19 cellular contexts compared by ENCODE assay signal in the genomic region with DNA sequence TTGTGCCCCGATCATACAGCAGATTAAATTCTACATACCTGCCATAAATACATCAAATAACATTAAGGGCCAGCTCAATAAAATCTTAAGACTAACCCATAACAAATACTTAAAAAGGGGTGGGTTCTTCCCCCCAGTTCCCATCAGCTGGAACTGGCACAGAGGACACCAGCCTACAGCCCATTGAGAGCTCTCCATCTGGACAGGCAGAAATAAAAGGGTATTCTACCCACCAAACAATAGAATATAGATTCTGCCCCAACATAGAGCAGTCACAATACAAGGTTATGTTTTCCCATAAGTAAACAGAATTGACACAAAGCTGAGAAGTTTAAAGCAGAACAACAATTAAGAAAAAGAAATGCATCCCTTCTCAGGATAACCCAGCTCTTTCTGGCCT. TPM values are rescaled to one million over a fixed set of nuclear protein-coding genes. Genes with fewer than 3 reads are reported as not detected.
DNase-seq lines count a peak whose midpoint lies in the region; ATAC-seq, FAIRE-seq and TF ChIP-seq lines count a peak whose summit lies in the region.
"Had no signal": no experiment of that assay in that cellular context is flagged by ENCODE, and none has a peak within 500 bp of the region (broad histone marks: within the 10 kb centered on the region; RNA-seq: fewer than 3 reads in every experiment).

No MANE protein-coding gene starts in this region.

- no peak for DNase-seq in activated naive CD8-positive, alpha-beta T cell treated with anti-CD3 and anti-CD28 coated beads for 36 hours
- DNase-seq in inferior parietal cortex (ENCODE audit: extremely low spot score) (peak; percentile 58), DMS53 (lab: John Stamatoyannopoulos, UW) (no peak), HepG2 (ENCODE audit: low spot score) (no peak)
- DNase-seq in stimulated activated CD4-positive, alpha-beta T cell treated with anti-CD3 and anti-CD28 coated beads, Interleukin-4, amount 100 ng/mL, for 24 hours = no peak
- DNase-seq: Caco-2, H7, NCI-H1048, NCI-H1436 treated with DMSO at 0.1 percent for 48 hours, NCI-H2029 treated with DMSO at 0.1 percent for 48 hours, NCI-H510A treated with DMSO at 0.1 percent for 48 hours, NCI-H82 had no signal

- ATAC-seq in HepG2 = no peak
- ATAC-seq: A549, Panc1, Right ventricle myocardium inferior had no signal

- no peak for TF ChIP-seq POLR2A in HepG2 (IDR thresholded peaks at IDR 0.05; ENCODE audit: insufficient read depth in 1 of 2, low read depth in 2 of 2, low read length in 2 of 2)

- H3K4me3 Mint-ChIP-seq in activated naive CD8-positive, alpha-beta T cell = no peak overlapping the region
- no peak overlapping the region for H3K4me3 Mint-ChIP-seq in activated naive CD8-positive, alpha-beta T cell treated with anti-CD3 and anti-CD28 coated beads for 36 hours

- WGBS in HepG2 (ENCODE audit: low lambda C conversion rate) = 94% methylated on average over 1 of the region's 1 CpG

- intact Hi-C loops in HepG2 (cut with micrococcal nuclease; ENCODE audit: unreplicated experiment) = no loop called here

- H3K4me1 Mint-ChIP-seq in activated naive CD8-positive, alpha-beta T cell (ENCODE audit: low read depth) = peaks cover 23% of the 10 kb centered on the region
- H3K4me1 Mint-ChIP-seq in activated naive CD8-positive, alpha-beta T cell treated with anti-CD3 and anti-CD28 coated beads for 36 hours = peaks cover 27% of the 10 kb centered on the region

- H2AFZ ChIP-seq in HepG2 (ENCODE audit: low read length) = no peak overlapping the region

- CTCF ChIA-PET in HepG2 (lab: Yijun Ruan, JAX; ENCODE audit: low intra/inter-chr PET ratio, low total read pairs) = no interaction called here

- H3K4me1 ChIP-seq in HepG2 (ENCODE audit: insufficient read depth, low read length) = no peaks in the 10 kb centered on the region

- H3K27ac ChIP-seq in angular gyrus (ENCODE audit: low read depth, low read length) (peak overlapping the region; percentile 88), temporal lobe (ENCODE audit: low read depth, low read length) (peak overlapping the region; percentile 93), HepG2 (ENCODE audit: extremely low read length, insufficient read depth, low read length) (no peak overlapping the region)
- H3K27ac ChIP-seq: A549, KMS-11 had no signal

- no peak overlapping the region for H3K9ac ChIP-seq in HepG2 (ENCODE audit: insufficient read depth, low read depth, low read length)
- H3K9ac ChIP-seq: KMS-11 had no signal

- H3K27ac Mint-ChIP-seq in activated naive CD8-positive, alpha-beta T cell = peak overlapping the region; percentile 34
- H3K27ac Mint-ChIP-seq in activated naive CD8-positive, alpha-beta T cell treated with anti-CD3 and anti-CD28 coated beads for 36 hours = no peak overlapping the region

- in situ Hi-C loops in HepG2 (cut with HindIII; ENCODE audit: extremely low pct_ligation_motif_present, low pct_unique_long_range_greater_than_20kb) = no loop called here

- no peak for TF ChIP-seq RAD21 in HepG2 (CRISPR knock-in tag; IDR thresholded peaks at IDR 0.05)

- peaks cover 8 to 57% of the 10 kb centered on the region in 2 experiments for H3K36me3 ChIP-seq in HepG2 (replicated peaks in 1 of 2; ENCODE audit: control insufficient read depth in 1 of 2, insufficient read depth in 2 of 2, low read length in 2 of 2)

- POLR2A ChIA-PET in HepG2 (lab: Yijun Ruan, JAX) = interaction anchor here (1.4 kb wide), 1 partner anchor 12 kb away, joined by 5 read pairs; a partner anchor contains a TSS

- H3K27me3 ChIP-seq in HepG2 (ENCODE audit: control insufficient read depth in 1 of 2, insufficient read depth in 2 of 2, low read length in 2 of 2) = no peaks in the 10 kb centered on the region

- peaks cover 17% of the 10 kb centered on the region for H3K36me3 Mint-ChIP-seq in activated naive CD8-positive, alpha-beta T cell
- peaks cover 47% of the 10 kb centered on the region for H3K36me3 Mint-ChIP-seq in activated naive CD8-positive, alpha-beta T cell treated with anti-CD3 and anti-CD28 coated beads for 36 hours

- TF ChIP-seq EP300 in HepG2 (IDR thresholded peaks at IDR 0.05; ENCODE audit: low read depth in 2 of 2, low read length in 2 of 2) = no peak
- no peak for TF ChIP-seq EP300 in HepG2 (CRISPR knock-in tag; IDR thresholded peaks at IDR 0.05; ENCODE audit: borderline replicate concordance)

- no peak for TF ChIP-seq CTCF in HepG2 (CRISPR knock-in tag; IDR thresholded peaks at IDR 0.05)

- no TSS peak for BruUV-seq in HepG2 (replicated peaks; lab: Mats Ljungman, UMichigan)

- H3K4me3 ChIP-seq in HepG2 (replicated peaks in 1 of 3; ENCODE audit: insufficient read depth in 1 of 3, low read depth in 2 of 3, low read length in 3 of 3) = no peak overlapping the region
- H3K4me3 ChIP-seq: A549 had no signal

- H3K79me2 ChIP-seq in HepG2 (ENCODE audit: insufficient read depth, low read length) = no peaks in the 10 kb centered on the region

- no peaks in the 10 kb centered on the region for H3K9me3 ChIP-seq in HepG2 (ENCODE audit: low read length)
- H3K9me3 ChIP-seq: A549, Caco-2 had no signal

- no peak for FAIRE-seq in HepG2 (lab: Jason Lieb, UNC)
- FAIRE-seq: A549 had no signal

- H4K20me1 ChIP-seq in HepG2 (ENCODE audit: insufficient read depth, low read length) = no peaks in the 10 kb centered on the region

- no peaks in the 10 kb centered on the region for H3K9me3 Mint-ChIP-seq in activated naive CD8-positive, alpha-beta T cell (ENCODE audit: low read depth)
- H3K9me3 Mint-ChIP-seq in activated naive CD8-positive, alpha-beta T cell treated with anti-CD3 and anti-CD28 coated beads for 36 hours = no peaks in the 10 kb centered on the region

- H3K27me3 Mint-ChIP-seq in activated naive CD8-positive, alpha-beta T cell = no peaks in the 10 kb centered on the region
- H3K27me3 Mint-ChIP-seq in activated naive CD8-positive, alpha-beta T cell treated with anti-CD3 and anti-CD28 coated beads for 36 hours = no peaks in the 10 kb centered on the region

- H3K4me2 ChIP-seq in HepG2 (ENCODE audit: low read depth, low read length) = no peak overlapping the region
- H3K4me2 ChIP-seq: A549, KMS-11 had no signal

RNA-seq across cellular contexts. Expression of a gene that starts 11.9 kb away (rescaled TPM):
- 10 to 100 TPM; 48.6 to 54.7 TPM for total RNA-seq in activated naive CD8-positive, alpha-beta T cell treated with anti-CD3 and anti-CD28 coated beads for 36 hours
- total RNA-seq in temporal lobe (12.8 TPM), HepG2 (2016; rRNA removed; fragmentation: Illumina TruSeq; extraction: Trizol) (35.2 and 37.2 TPM in 2 replicates)
- total RNA-seq in HepG2 (2016; cell fraction: cytosol; rRNA removed; fragmentation: Illumina TruSeq; extraction: Trizol; ENCODE audit: low read depth) = 2.2 and 2.9 TPM in 2 replicates
- 33.7 and 40.6 TPM in 2 replicates for total RNA-seq in HepG2 (2016; cell fraction: insoluble cytoplasmic fraction; rRNA removed; fragmentation: Illumina TruSeq; extraction: Trizol)
- total RNA-seq in HepG2 (2016; cell fraction: membrane; rRNA removed; fragmentation: Illumina TruSeq; extraction: Trizol) = 9.5 and 13.0 TPM in 2 replicates
- 28.1 and 28.5 TPM in 2 replicates for total RNA-seq in HepG2 (2016; cell fraction: nucleus; rRNA removed; fragmentation: Illumina TruSeq; extraction: Trizol)
- 26.2 and 34.2 TPM in 2 replicates for polyA plus RNA-seq in HepG2 (2011; rRNA removed)
- 21.0 TPM in 2 replicates for polyA plus RNA-seq in HepG2 (2011; cell fraction: cytosol; rRNA removed)
- 32.7 and 34.4 TPM in 2 replicates for polyA plus RNA-seq in HepG2 (2011; cell fraction: nucleus; rRNA removed)
- polyA plus RNA-seq in HepG2 (2012) = 21.5 and 27.2 TPM in 2 replicates
- polyA plus RNA-seq in HepG2 (2016; cell fraction: cytosol; fragmentation: Illumina TruSeq; extraction: Trizol; ENCODE audit: low read depth) = 2.3 and 2.6 TPM in 2 replicates
- 40.6 and 42.2 TPM in 2 replicates for polyA plus RNA-seq in HepG2 (2016; cell fraction: insoluble cytoplasmic fraction; fragmentation: Illumina TruSeq; extraction: Trizol; ENCODE audit: low read depth)
- 8.5 and 8.8 TPM in 2 replicates for polyA plus RNA-seq in HepG2 (2016; cell fraction: membrane; fragmentation: Illumina TruSeq; extraction: Trizol; ENCODE audit: low read depth)
- 41.9 and 42.4 TPM in 2 replicates for polyA plus RNA-seq in HepG2 (2016; cell fraction: nucleus; fragmentation: Illumina TruSeq; extraction: Trizol; ENCODE audit: insufficient read depth, low read depth)
- polyA minus RNA-seq in HepG2 (2011; rRNA and poly(A)+ RNA removed; ENCODE audit: low replicate concordance) = 10.4 and 32.9 TPM in 2 replicates
- polyA minus RNA-seq in HepG2 (2011; cell fraction: cytosol; rRNA and poly(A)+ RNA removed) = 21.0 and 21.9 TPM in 2 replicates
- polyA minus RNA-seq in HepG2 (2011; cell fraction: nucleus; rRNA and poly(A)+ RNA removed) = 29.4 and 30.2 TPM in 2 replicates

RNA-seq across cellular contexts. Expression of a gene that starts 49.7 kb away (rescaled TPM):
- 1 to 10 TPM in 1 of 2 experiments, under 1 TPM in 1; 0.52 to 1.0 TPM for total RNA-seq in activated naive CD8-positive, alpha-beta T cell treated with anti-CD3 and anti-CD28 coated beads for 36 hours
- total RNA-seq in temporal lobe (not detected), HepG2 (2016; rRNA removed; fragmentation: Illumina TruSeq; extraction: Trizol) (not detected in 2 replicates)
- not detected in 2 replicates for total RNA-seq in HepG2 (2016; cell fraction: cytosol; rRNA removed; fragmentation: Illumina TruSeq; extraction: Trizol; ENCODE audit: low read depth)
- total RNA-seq in HepG2 (2016; cell fraction: insoluble cytoplasmic fraction; rRNA removed; fragmentation: Illumina TruSeq; extraction: Trizol) = not detected in 2 replicates
- total RNA-seq in HepG2 (2016; cell fraction: membrane; rRNA removed; fragmentation: Illumina TruSeq; extraction: Trizol) = not detected in 2 replicates
- total RNA-seq in HepG2 (2016; cell fraction: nucleus; rRNA removed; fragmentation: Illumina TruSeq; extraction: Trizol) = not detected in 2 replicates
- not detected in 2 replicates for polyA plus RNA-seq in HepG2 (2011; rRNA removed)
- not detected in 2 replicates for polyA plus RNA-seq in HepG2 (2011; cell fraction: cytosol; rRNA removed)
- polyA plus RNA-seq in HepG2 (2011; cell fraction: nucleus; rRNA removed) = not detected in 2 replicates
- polyA plus RNA-seq in HepG2 (2012) = not detected in 2 replicates
- not detected in 2 replicates for polyA plus RNA-seq in HepG2 (2016; cell fraction: cytosol; fragmentation: Illumina TruSeq; extraction: Trizol; ENCODE audit: low read depth)
- not detected in 2 replicates for polyA plus RNA-seq in HepG2 (2016; cell fraction: insoluble cytoplasmic fraction; fragmentation: Illumina TruSeq; extraction: Trizol; ENCODE audit: low read depth)
- polyA plus RNA-seq in HepG2 (2016; cell fraction: membrane; fragmentation: Illumina TruSeq; extraction: Trizol; ENCODE audit: low read depth) = not detected in 2 replicates
- polyA plus RNA-seq in HepG2 (2016; cell fraction: nucleus; fragmentation: Illumina TruSeq; extraction: Trizol; ENCODE audit: insufficient read depth, low read depth) = not detected in 2 replicates
- polyA minus RNA-seq in HepG2 (2011; rRNA and poly(A)+ RNA removed; ENCODE audit: low replicate concordance) = not detected in 2 replicates
- not detected in 2 replicates for polyA minus RNA-seq in HepG2 (2011; cell fraction: cytosol; rRNA and poly(A)+ RNA removed)
- not detected in 2 replicates for polyA minus RNA-seq in HepG2 (2011; cell fraction: nucleus; rRNA and poly(A)+ RNA removed)
- total RNA-seq: Caco-2, H7, Right ventricle myocardium inferior had no signal
- polyA plus RNA-seq: A549 had no signal

RNA-seq across cellular contexts. Expression of a gene that starts 58.8 kb away (rescaled TPM):
- 100 to 1,000 TPM; 196 to 204 TPM for total RNA-seq in activated naive CD8-positive, alpha-beta T cell treated with anti-CD3 and anti-CD28 coated beads for 36 hours
- 79.4 TPM for total RNA-seq in temporal lobe
- 30.3 and 50.8 TPM in 2 replicates for total RNA-seq in HepG2 (2016; rRNA removed; fragmentation: Illumina TruSeq; extraction: Trizol)
- 20.4 and 20.6 TPM in 2 replicates for total RNA-seq in HepG2 (2016; cell fraction: cytosol; rRNA removed; fragmentation: Illumina TruSeq; extraction: Trizol; ENCODE audit: low read depth)
- 27.0 and 50.9 TPM in 2 replicates for total RNA-seq in HepG2 (2016; cell fraction: insoluble cytoplasmic fraction; rRNA removed; fragmentation: Illumina TruSeq; extraction: Trizol)
- 34.2 and 39.6 TPM in 2 replicates for total RNA-seq in HepG2 (2016; cell fraction: membrane; rRNA removed; fragmentation: Illumina TruSeq; extraction: Trizol)
- total RNA-seq in HepG2 (2016; cell fraction: nucleus; rRNA removed; fragmentation: Illumina TruSeq; extraction: Trizol) = 70.2 and 76.9 TPM in 2 replicates
- 103 and 121 TPM in 2 replicates for polyA plus RNA-seq in HepG2 (2011; rRNA removed)
- polyA plus RNA-seq in HepG2 (2011; cell fraction: cytosol; rRNA removed) = 73.7 and 131 TPM in 2 replicates
- polyA plus RNA-seq in HepG2 (2011; cell fraction: nucleus; rRNA removed) = 122 and 159 TPM in 2 replicates
- polyA plus RNA-seq in HepG2 (2012) = 59.9 and 75.2 TPM in 2 replicates
- polyA plus RNA-seq in HepG2 (2016; cell fraction: cytosol; fragmentation: Illumina TruSeq; extraction: Trizol; ENCODE audit: low read depth) = 15.6 and 19.2 TPM in 2 replicates
- 25.9 and 30.3 TPM in 2 replicates for polyA plus RNA-seq in HepG2 (2016; cell fraction: insoluble cytoplasmic fraction; fragmentation: Illumina TruSeq; extraction: Trizol; ENCODE audit: low read depth)
- polyA plus RNA-seq in HepG2 (2016; cell fraction: membrane; fragmentation: Illumina TruSeq; extraction: Trizol; ENCODE audit: low read depth) = 23.5 and 26.2 TPM in 2 replicates
- 91.1 and 94.7 TPM in 2 replicates for polyA plus RNA-seq in HepG2 (2016; cell fraction: nucleus; fragmentation: Illumina TruSeq; extraction: Trizol; ENCODE audit: insufficient read depth, low read depth)
- 63.6 and 95.3 TPM in 2 replicates for polyA minus RNA-seq in HepG2 (2011; rRNA and poly(A)+ RNA removed; ENCODE audit: low replicate concordance)
- 66.4 and 80.3 TPM in 2 replicates for polyA minus RNA-seq in HepG2 (2011; cell fraction: cytosol; rRNA and poly(A)+ RNA removed)
- 140 and 147 TPM in 2 replicates for polyA minus RNA-seq in HepG2 (2011; cell fraction: nucleus; rRNA and poly(A)+ RNA removed)
